ENCODE assay signal across 21 cellular contexts in the genomic region with DNA sequence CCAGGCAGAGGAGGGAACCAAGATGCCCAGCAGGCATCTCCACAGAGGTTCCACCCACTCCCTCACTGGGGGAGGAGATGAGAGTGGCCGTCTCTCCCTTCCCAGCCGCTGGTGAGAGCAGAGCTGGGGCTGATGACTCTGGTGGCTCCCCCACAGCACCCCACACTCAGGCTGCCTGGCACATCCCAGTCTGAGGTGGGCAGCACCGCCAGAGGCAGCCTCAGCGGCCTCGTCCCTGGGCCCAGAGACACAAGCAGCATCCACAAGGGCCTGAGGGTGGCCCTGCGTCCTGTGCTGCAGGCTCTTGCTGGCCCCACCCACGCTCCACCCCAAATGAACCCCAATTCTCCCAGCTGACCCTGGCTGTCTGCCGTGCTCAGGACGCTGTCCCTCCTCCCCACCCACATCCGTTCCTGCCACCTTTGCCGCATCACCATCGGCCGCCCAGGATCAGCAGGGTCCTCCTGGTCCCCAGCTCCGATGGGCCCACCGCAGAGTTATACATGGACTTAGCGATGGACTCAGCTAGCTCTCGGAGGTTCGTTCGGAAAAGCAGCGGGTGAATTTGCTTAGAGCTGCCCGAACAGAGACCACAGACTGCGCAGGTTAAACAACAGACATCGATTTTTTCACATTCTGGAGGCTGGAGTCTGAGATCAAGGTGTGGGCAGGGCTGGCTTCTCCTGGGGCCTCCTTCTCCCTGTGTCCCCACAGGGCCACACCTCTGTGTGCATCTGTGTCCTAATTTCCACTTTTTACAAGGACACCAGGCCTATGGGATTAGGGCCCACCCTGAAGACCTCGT. TPM values are rescaled to one million over a fixed set of nuclear protein-coding genes. Genes with fewer than 3 reads are reported as not detected.
"Had no signal": no experiment of that assay in that cellular context is flagged by ENCODE, and none has a peak within 500 bp of the region (broad histone marks: within the 10 kb centered on the region; RNA-seq: fewer than 3 reads in every experiment).

No MANE protein-coding gene starts in this region.

- H3K36me3 ChIP-seq: cardiac muscle cell, colonic mucosa, heart left ventricle, right atrium auricular region, tibial artery had no signal

- H2AFZ ChIP-seq: parathyroid adenoma had no signal

- H3K27me3 ChIP-seq: cardiac muscle cell, colonic mucosa, right atrium auricular region, tibial artery had no signal

- H3K9ac ChIP-seq: parathyroid adenoma had no signal

- DNase-seq: activated B cell treated with CpG ODN at 0.5 μM for 24 hours; activated CD4-positive, alpha-beta T cell treated with anti-CD3 and anti-CD28 coated beads, Interleukin-2, amount 10 ng/mL, durations not matched to agents 7 days and 5 days; activated CD8-positive, alpha-beta memory T cell treated with anti-CD3 and anti-CD28 coated beads for 24 hours; activated naive CD4-positive, alpha-beta T cell treated with anti-CD3 and anti-CD28 coated beads, Interleukin-2, amount 10 ng/mL, durations not matched to agents 7 days and 5 days; activated T-cell treated with anti-CD3 and anti-CD28 coated beads for 4 hours; colonic mucosa; effector CD8-positive, alpha-beta T cell; foreskin melanocyte; heart left ventricle; mesendoderm; T-helper 17 cell had no signal

- ATAC-seq: activated T-helper 17 cell treated with anti-CD3 and anti-CD28 coated beads, Interleukin-2, amount 50 U/mL, for 72 hours; heart left ventricle; T-helper 17 cell had no signal

- FAIRE-seq: islet of Langerhans, TTC549 had no signal

- H3K4me3 ChIP-seq: cardiac muscle cell, colonic mucosa, heart left ventricle, right atrium auricular region, smooth muscle cell, tibial artery had no signal

- H3K4me1 ChIP-seq: colonic mucosa, parathyroid adenoma, right atrium auricular region, tibial artery had no signal

- H3K9me3 ChIP-seq: colonic mucosa, right atrium auricular region, tibial artery had no signal

- H3K4me2 ChIP-seq: smooth muscle cell had no signal

- H3K27ac ChIP-seq: cardiac muscle cell, colonic mucosa, parathyroid adenoma, right atrium auricular region, tibial artery had no signal

- H3K79me2 ChIP-seq: parathyroid adenoma had no signal

RNA-seq across cellular contexts. Expression of gene IFITM10, which starts 33.5 kb away (rescaled TPM):
- total RNA-seq: activated B cell treated with CpG ODN at 0.5 μM for 24 hours had no signal
- polyA plus RNA-seq: cardiac muscle cell had no signal

RNA-seq across cellular contexts. Expression of gene SYT8, which starts 50.9 kb away (rescaled TPM):
- total RNA-seq: activated B cell treated with CpG ODN at 0.5 μM for 24 hours; activated CD4-positive, alpha-beta T cell treated with anti-CD3 and anti-CD28 coated beads, Interleukin-2, amount 10 ng/mL, durations not matched to agents 7 days and 5 days; activated T-helper 17 cell treated with anti-CD3 and anti-CD28 coated beads, Interleukin-2, amount 50 U/mL, for 72 hours; cardiac muscle cell; heart left ventricle; right atrium auricular region; T-helper 17 cell had no signal
- polyA plus RNA-seq: cardiac muscle cell, neural cell had no signal

RNA-seq across cellular contexts. Expression of gene TNNI2, which starts 54.9 kb away (rescaled TPM):
- total RNA-seq: activated CD4-positive, alpha-beta T cell treated with anti-CD3 and anti-CD28 coated beads, Interleukin-2, amount 10 ng/mL, durations not matched to agents 7 days and 5 days; activated T-helper 17 cell treated with anti-CD3 and anti-CD28 coated beads, Interleukin-2, amount 50 U/mL, for 72 hours; left lobe of liver; right atrium auricular region; T-helper 17 cell had no signal
- polyA plus RNA-seq: neural cell had no signal
